In the genomic region with DNA sequence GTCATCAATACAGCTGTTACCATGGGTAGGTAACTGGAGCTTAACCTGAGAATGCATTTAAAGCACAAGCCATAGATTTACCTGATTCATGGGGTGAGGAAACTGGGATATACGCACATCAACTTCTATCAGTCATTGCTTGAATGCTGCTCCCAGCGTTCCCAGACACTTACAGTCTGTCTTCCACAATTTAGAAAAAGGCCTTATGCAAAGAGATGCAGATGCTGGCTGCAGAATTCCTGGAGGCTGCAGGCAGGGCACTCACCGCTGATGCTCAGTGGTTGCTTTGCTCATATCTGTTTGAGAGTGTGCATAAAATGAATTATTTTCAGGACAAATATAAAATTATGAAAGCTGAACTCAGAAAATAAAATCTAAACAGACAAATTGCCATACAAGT, we compare ENCODE assay signal across 16 cellular contexts.
DNase-seq lines count a peak whose midpoint lies in the region; ATAC-seq, FAIRE-seq and TF ChIP-seq lines count a peak whose summit lies in the region.
"Had no signal": no experiment of that assay in that cellular context is flagged by ENCODE, and none has a peak within 500 bp of the region (broad histone marks: within the 10 kb centered on the region; RNA-seq: fewer than 3 reads in every experiment).

No MANE protein-coding gene starts in this region.

- no peak for TF ChIP-seq CTCF in GM23338 (conservative IDR thresholded peaks at IDR 0.05; ENCODE audit: low read depth in 2 of 2)

- H2BK5ac ChIP-seq in trophoblast cell (ENCODE audit: low read depth, low read length, poor library complexity), result no peak overlapping the region

- H3K4me2 ChIP-seq in GM23338 (no peak overlapping the region), trophoblast cell (ENCODE audit: low read length) (no peak overlapping the region)
- H3K4me2 ChIP-seq: BLaER1 treated with 17β-estradiol and CSF1 and Interleukin-3, amounts not matched to agents 10 nM and 100 nM had no signal

- no peak overlapping the region for H3K18ac ChIP-seq in trophoblast cell (ENCODE audit: low read length)

- H3K4me1 Mint-ChIP-seq in GM23338, result peaks cover 9% of the 10 kb centered on the region; the same call in 2 of the 3 replicates
- H3K4me1 Mint-ChIP-seq: CD4-positive, CD25-positive, alpha-beta regulatory T cell had no signal

- WGBS in trophoblast cell (ENCODE audit: extremely low coverage, insufficient coverage, insufficient read length), result no CpG with 5 or more reads among the region's 3 CpGs

- H3K36me3 ChIP-seq in GM23338 (ENCODE audit: insufficient read depth) (no peaks in the 10 kb centered on the region), trophoblast cell (ENCODE audit: control insufficient read depth in 1 of 2, insufficient read depth in 2 of 2, low read length in 2 of 2) (no peaks in the 10 kb centered on the region)
- H3K36me3 ChIP-seq: BLaER1 treated with 17β-estradiol and CSF1 and Interleukin-3, amounts not matched to agents 10 nM and 100 nM; HAP-1 had no signal

- H3K14ac ChIP-seq in trophoblast cell (ENCODE audit: low read length), result no peak overlapping the region

- H3K23ac ChIP-seq in trophoblast cell (ENCODE audit: low read length), result no peak overlapping the region

- no peak overlapping the region for H2BK120ac ChIP-seq in trophoblast cell (ENCODE audit: insufficient read depth, low read length, poor library complexity)

- H3K4me1 ChIP-seq in GM23338 (ENCODE audit: insufficient read depth) (no peaks in the 10 kb centered on the region), trophoblast cell (ENCODE audit: control insufficient read depth in 1 of 2, insufficient read depth in 2 of 2, low read length in 2 of 2) (no peaks in the 10 kb centered on the region)
- H3K4me1 ChIP-seq: BLaER1 treated with 17β-estradiol and CSF1 and Interleukin-3, amounts not matched to agents 10 nM and 100 nM; HAP-1 had no signal

- no peaks in the 10 kb centered on the region for H3K9me3 ChIP-seq in trophoblast cell (ENCODE audit: insufficient read depth, low read depth, low read length)
- H3K9me3 ChIP-seq: BLaER1 treated with 17β-estradiol and CSF1 and Interleukin-3, amounts not matched to agents 10 nM and 100 nM; HAP-1 had no signal

- no peak overlapping the region for H4K91ac ChIP-seq in trophoblast cell (ENCODE audit: low read depth, low read length)

- H3K79me2 ChIP-seq in GM23338 (replicated peaks; ENCODE audit: insufficient read depth) (no peaks in the 10 kb centered on the region), trophoblast cell (ENCODE audit: control insufficient read depth, insufficient read depth, low read length, poor library complexity) (no peaks in the 10 kb centered on the region)

- H3K4ac ChIP-seq in trophoblast cell (ENCODE audit: low read depth, low read length), result no peak overlapping the region

- no peak overlapping the region for H3K9ac ChIP-seq in trophoblast cell (ENCODE audit: low read length)
- H3K9ac ChIP-seq: BLaER1 treated with 17β-estradiol and CSF1 and Interleukin-3, amounts not matched to agents 10 nM and 100 nM; GM23248 had no signal

- no peak overlapping the region for H3K4me3 ChIP-seq in GM23338
- H3K4me3 ChIP-seq in trophoblast cell (ENCODE audit: low read depth, low read length), result no peak overlapping the region
- H3K4me3 ChIP-seq: BLaER1 treated with 17β-estradiol and CSF1 and Interleukin-3, amounts not matched to agents 10 nM and 100 nM; GM12878; GM23248; HAP-1 had no signal

- no peaks in the 10 kb centered on the region for H3F3A ChIP-seq in GM23338 (replicated peaks; ENCODE audit: low read depth)

- TF ChIP-seq POLR2A in GM12891 (IDR thresholded peaks at IDR 0.05; ENCODE audit: low read depth, low read length), result no peak

- DNase-seq in GM23338 (ENCODE audit: low spot score), result peak; percentile 29
- peak; percentile 2 for DNase-seq in SK-N-DZ (ENCODE audit: low spot score)
- peak; percentile 46 for DNase-seq in left kidney (ENCODE audit: low read depth, low spot score)
- DNase-seq in trophoblast cell, result no peak
- no peak for DNase-seq in GM12891 (ENCODE audit: insufficient read length, low spot score)
- DNase-seq in H4 (ENCODE audit: low spot score), result no peak
- DNase-seq in NCI-H2196 (lab: John Stamatoyannopoulos, UW; ENCODE audit: unreplicated experiment), result no peak
- DNase-seq: ACHN; CD4-positive, CD25-positive, alpha-beta regulatory T cell; DMS 273 treated with DMSO at 0.1 percent for 48 hours; GM23248; HFFc6 had no signal

- peak; percentile 57 for ATAC-seq in GM23338
- ATAC-seq in HG03460 (IDR thresholded peaks at IDR 0.05; ENCODE audit: unreplicated experiment), result no peak
- ATAC-seq: GM12878 had no signal

- no peaks in the 10 kb centered on the region for H4K20me1 ChIP-seq in GM23338 (replicated peaks; ENCODE audit: insufficient read depth)
- H4K20me1 ChIP-seq: BLaER1 treated with 17β-estradiol and CSF1 and Interleukin-3, amounts not matched to agents 10 nM and 100 nM had no signal

- no peaks in the 10 kb centered on the region for H3K27me3 Mint-ChIP-seq in GM23338 (ENCODE audit: insufficient read depth, low read depth, poor library complexity)
- H3K27me3 Mint-ChIP-seq: CD4-positive, CD25-positive, alpha-beta regulatory T cell had no signal

- H3K27me3 ChIP-seq in GM23338 (ENCODE audit: insufficient read depth) (no peaks in the 10 kb centered on the region), trophoblast cell (ENCODE audit: insufficient read depth, low read length) (no peaks in the 10 kb centered on the region)
- H3K27me3 ChIP-seq: BLaER1 treated with 17β-estradiol and CSF1 and Interleukin-3, amounts not matched to agents 10 nM and 100 nM had no signal

- H3K27ac ChIP-seq in GM23338 (ENCODE audit: low read depth) (no peak overlapping the region), trophoblast cell (ENCODE audit: low read depth, low read length) (no peak overlapping the region)
- H3K27ac ChIP-seq: BLaER1 treated with 17β-estradiol and CSF1 and Interleukin-3, amounts not matched to agents 10 nM and 100 nM; GM23248 had no signal

- H2AFZ ChIP-seq in GM23338 (no peak overlapping the region), trophoblast cell (ENCODE audit: insufficient read depth, low read length, poor library complexity) (peak overlapping the region; percentile 17)
- H2AFZ ChIP-seq: GM23248 had no signal

- H4K12ac ChIP-seq in trophoblast cell (ENCODE audit: low read depth, low read length), result no peak overlapping the region

- FAIRE-seq in GM12891 (lab: Jason Lieb, UNC), result no peak
- FAIRE-seq: GM12878 had no signal

- no peak overlapping the region for H3K27ac Mint-ChIP-seq in GM23338
- H3K27ac Mint-ChIP-seq: HFFc6 had no signal

- no peaks in the 10 kb centered on the region for H3K79me1 ChIP-seq in trophoblast cell (ENCODE audit: low read length)

- H3K36me3 Mint-ChIP-seq in GM23338 (ENCODE audit: low read depth), result no peaks in the 10 kb centered on the region
- H3K36me3 Mint-ChIP-seq: CD4-positive, CD25-positive, alpha-beta regulatory T cell had no signal

- H4K8ac ChIP-seq in trophoblast cell (ENCODE audit: low read depth, low read length), result no peak overlapping the region

- no peaks in the 10 kb centered on the region for H3K9me3 Mint-ChIP-seq in GM23338

- no peaks in the 10 kb centered on the region for H3K9me2 ChIP-seq in GM23338 (ENCODE audit: insufficient read depth)

- H3K4me3 Mint-ChIP-seq in GM23338, result no peak overlapping the region
- H3K4me3 Mint-ChIP-seq: CD4-positive, CD25-positive, alpha-beta regulatory T cell; HFFc6 had no signal

- no peak overlapping the region for H2BK12ac ChIP-seq in trophoblast cell (ENCODE audit: low read length)

- H2AK5ac ChIP-seq in trophoblast cell (ENCODE audit: low read length), result no peak overlapping the region

TF ChIP-seq in GM23338, 12 proteins besides CTCF, POLR2A, EP300 and RAD21 (continues in another document):
- TF ChIP-seq ZNF114 (CRISPR knock-in tag; IDR thresholded peaks at IDR 0.05) (no peak), EZH2 (IDR thresholded peaks at IDR 0.05; ENCODE audit: low read depth, unreplicated experiment) (no peak), JUNB (IDR thresholded peaks at IDR 0.05; ENCODE audit: unreplicated experiment) (no peak)

TF ChIP-seq in GM12891, 5 proteins besides CTCF, POLR2A, EP300 and RAD21:
- TF ChIP-seq SPI1 (IDR thresholded peaks at IDR 0.05; ENCODE audit: low read depth, low read length), result no peak
- TF ChIP-seq PAX5 (IDR thresholded peaks at IDR 0.05; ENCODE audit: insufficient read depth, low read length, severe bottlenecking), result no peak
- no peak for TF ChIP-seq TAF1 (IDR thresholded peaks at IDR 0.05; ENCODE audit: low read depth, low read length)
- TF ChIP-seq POU2F2 (IDR thresholded peaks at IDR 0.05; ENCODE audit: low read depth, low read length), result no peak
- TF ChIP-seq POLR2AphosphoS5 (IDR thresholded peaks at IDR 0.05; ENCODE audit: low read depth, low read length), result no peak

Comparison
In these comparisons a context has a peak if more than half of its experiments do, and no peak if none do; other contexts are left out.
1. DNase-seq: peak in GM23338 (single experiment), SK-N-DZ (single experiment) and left kidney (single experiment); none in trophoblast cell (0 of 2), GM12891 (single experiment), H4 (single experiment) and NCI-H2196 (single experiment).